Comparison of ENCODE assay signal across 7 cellular contexts in the genomic region with DNA sequence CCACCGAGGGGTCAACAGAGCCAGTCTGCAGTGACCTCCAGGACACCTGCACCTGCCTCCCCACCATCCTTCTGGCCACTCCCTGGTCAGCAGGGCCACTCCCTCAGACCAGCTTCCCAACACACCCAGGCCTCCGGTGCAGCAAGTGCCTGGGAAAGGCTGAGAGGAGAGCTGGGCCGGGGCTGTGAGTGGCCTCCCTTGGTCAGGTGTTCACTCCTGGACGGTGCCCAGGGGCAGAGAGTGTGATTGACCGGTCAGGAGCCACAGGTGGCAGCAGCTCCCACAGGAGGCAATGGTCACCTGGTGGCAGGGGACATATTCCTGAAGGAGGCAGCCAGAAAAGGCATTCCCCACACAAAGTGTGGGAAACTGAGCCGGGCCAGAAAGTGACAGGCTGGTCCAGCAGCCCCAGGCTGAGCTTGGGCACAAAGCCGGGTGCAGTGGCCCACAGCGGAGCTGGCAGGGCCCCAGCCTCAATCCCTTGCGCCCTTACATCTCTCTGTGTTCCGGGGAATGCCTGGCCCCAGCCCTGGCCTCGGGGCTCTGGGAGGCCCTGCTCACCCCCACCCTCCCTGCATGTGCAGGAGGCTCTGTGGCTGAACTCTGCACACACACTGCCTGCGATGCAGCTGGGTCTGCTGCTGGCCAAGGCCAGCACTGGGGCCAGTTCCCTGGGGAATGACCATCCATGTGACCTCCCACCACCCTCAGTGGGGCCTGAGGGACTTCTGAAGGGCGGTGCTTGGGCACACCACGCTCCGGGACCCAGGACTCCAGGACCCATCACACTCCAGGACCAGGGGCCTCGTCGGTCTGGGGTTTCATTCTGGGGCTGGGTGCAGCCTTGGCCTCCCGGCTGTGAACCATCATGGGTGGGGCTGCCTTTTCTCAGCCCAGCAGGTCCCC. TPM values are rescaled to one million over a fixed set of nuclear protein-coding genes. Genes with fewer than 3 reads are reported as not detected.
DNase-seq lines count a peak whose midpoint lies in the region; ATAC-seq, FAIRE-seq and TF ChIP-seq lines count a peak whose summit lies in the region.
"Had no signal": no experiment of that assay in that cellular context is flagged by ENCODE, and none has a peak within 500 bp of the region (broad histone marks: within the 10 kb centered on the region; RNA-seq: fewer than 3 reads in every experiment).

No MANE protein-coding gene starts in this region.

- no peak for TF ChIP-seq POLR2A in A549 (IDR thresholded peaks at IDR 0.05; ENCODE audit: low read length)

- POLR2A ChIA-PET in A549 (lab: Yijun Ruan, JAX): interaction anchor here (0.5 to 1.0 kb wide), 3 partner anchors 9 to 339 kb away, joined by 3 to 6 read pairs (median 5); a partner anchor contains a TSS
- POLR2A ChIA-PET in WTC11 (lab: Charles Lee): interaction anchor here (0.7 kb wide), 1 partner anchor 440 kb away, joined by 4 read pairs; no protein-coding TSS in a partner anchor

- H3F3A ChIP-seq in smooth muscle cell (ENCODE audit: low read depth): no peaks in the 10 kb centered on the region

- TF ChIP-seq EP300 in A549 (IDR thresholded peaks at IDR 0.05): no peak

- CTCF ChIA-PET in A549 (lab: Yijun Ruan, JAX) (interaction anchor here (0.8 to 24.0 kb wide), 11 partner anchors 10 to 95 kb away, joined by 3 to 295 read pairs (median 4); a partner anchor contains a TSS), WTC11 (lab: Charles Lee) (interaction anchor here (0.8 to 1.9 kb wide), 2 partner anchors 30 to 1622 kb away, joined by 3 to 8 read pairs; no protein-coding TSS in a partner anchor)

- no peak for TF ChIP-seq RAD21 in A549 (conservative IDR thresholded peaks at IDR 0.05 in 1 of 2, IDR thresholded peaks at IDR 0.05 in 1 of 2)

- no peak overlapping the region for H3K4me3 ChIP-seq in A549
- no peak overlapping the region for H3K4me3 ChIP-seq in lung
- H3K4me3 ChIP-seq in smooth muscle cell: no peak overlapping the region

- H2AFZ ChIP-seq in smooth muscle cell (ENCODE audit: low read depth): no peak overlapping the region

- H3K4me2 ChIP-seq in A549: peak overlapping the region; percentile 57
- no peak overlapping the region for H3K4me2 ChIP-seq in smooth muscle cell

- ATAC-seq in A549 (peak; percentile 10 to 17; a peak in 3 of 6 replicates), WTC11 (no peak), lung (ENCODE audit: insufficient read depth, low FRiP score) (peak; percentile 14)

- no peak overlapping the region for H3K27ac Mint-ChIP-seq in WTC11

- H3K9me3 Mint-ChIP-seq in WTC11: no peaks in the 10 kb centered on the region
- H3K9me3 Mint-ChIP-seq: activated naive CD4-positive, alpha-beta T cell treated with anti-CD3 and anti-CD28 coated beads, Interleukin-2, amount 50 U/mL, for 24 hours had no signal

- FAIRE-seq in A549 (lab: Jason Lieb, UNC): no peak

- H3K9me3 ChIP-seq in A549 (no peaks in the 10 kb centered on the region), lung (ENCODE audit: control insufficient read depth in 2 of 2, insufficient read depth in 1 of 2, low read length in 1 of 2) (no peaks in the 10 kb centered on the region), smooth muscle cell (replicated peaks; ENCODE audit: low read depth) (no peaks in the 10 kb centered on the region)

- H3K9ac ChIP-seq in smooth muscle cell (ENCODE audit: low read depth): no peak overlapping the region

- no peaks in the 10 kb centered on the region for H3K36me3 Mint-ChIP-seq in WTC11
- H3K36me3 Mint-ChIP-seq: activated naive CD4-positive, alpha-beta T cell treated with anti-CD3 and anti-CD28 coated beads, Interleukin-2, amount 50 U/mL, for 24 hours had no signal

- TF ChIP-seq CTCF in A549 (IDR thresholded peaks at IDR 0.05) (no peak), WTC11 (IDR thresholded peaks at IDR 0.05) (no peak), lung (IDR thresholded peaks at IDR 0.05; ENCODE audit: control extremely low read depth, extremely low read depth) (no peak), smooth muscle cell (IDR thresholded peaks at IDR 0.05; ENCODE audit: borderline replicate concordance, insufficient read depth, poor library complexity, severe bottlenecking) (no peak)

- peak in 1 of 2 experiments; percentile 44 for DNase-seq in A549 (ENCODE audit: low read depth in 1 of 2, low spot score in 1 of 2)
- no peak for DNase-seq in WTC11 (ENCODE audit: low spot score)
- DNase-seq in lung (ENCODE audit: low spot score): peak; percentile 90
- no peak for DNase-seq in DMS79 treated with DMSO at 0.1 percent for 48 hours (lab: John Stamatoyannopoulos, UW)
- no peak for DNase-seq in smooth muscle cell (lab: John Stamatoyannopoulos, UW; ENCODE audit: unreplicated experiment)
- no peak for DNase-seq in stimulated activated naive CD4-positive, alpha-beta T cell treated with Interleukin-2 at 50 U/mL for 16 hours (lab: John Stamatoyannopoulos, UW)

- H3K27ac ChIP-seq in A549 (peak overlapping the region; percentile 62 to 84; a peak in 5 of 6 replicates), lung (ENCODE audit: low read depth in 1 of 2, low read length in 1 of 2) (peak overlapping the region in 1 of 2 donors; percentile 55), smooth muscle cell (ENCODE audit: low read depth) (no peak overlapping the region)

- H3K4me1 Mint-ChIP-seq in WTC11: peaks cover 2% of the 10 kb centered on the region

- H3K79me2 ChIP-seq in smooth muscle cell (ENCODE audit: low read depth): no peaks in the 10 kb centered on the region

- no peaks in the 10 kb centered on the region for H3K36me3 ChIP-seq in lung (ENCODE audit: control insufficient read depth in 2 of 2, insufficient read depth in 2 of 2, low read length in 2 of 2)
- H3K36me3 ChIP-seq in smooth muscle cell (ENCODE audit: low read depth): no peaks in the 10 kb centered on the region

- H3K4me3 Mint-ChIP-seq in WTC11: no peak overlapping the region
- H3K4me3 Mint-ChIP-seq: activated naive CD4-positive, alpha-beta T cell treated with anti-CD3 and anti-CD28 coated beads, Interleukin-2, amount 50 U/mL, for 24 hours had no signal

- H4K20me1 ChIP-seq in smooth muscle cell (ENCODE audit: low read depth): no peaks in the 10 kb centered on the region

- 72% methylated on average over 17 of the region's 18 CpGs for WGBS in A549 (ENCODE audit: missing lambda C conversion rate)
- 62 to 81% methylated on average over 18 of the region's 18 CpGs for WGBS in lung, 2 donors
- 89% methylated on average over 15 of the region's 18 CpGs for WGBS in smooth muscle cell (ENCODE audit: low lambda C conversion rate)

- H3K4me1 ChIP-seq in A549 (peaks cover 54% of the 10 kb centered on the region), lung (ENCODE audit: control insufficient read depth in 2 of 2, insufficient read depth in 2 of 2, low read length in 2 of 2) (peaks cover 0 to 19% of the 10 kb centered on the region in 2 donors), smooth muscle cell (ENCODE audit: low read depth) (no peaks in the 10 kb centered on the region)

- H3K27me3 ChIP-seq in lung (ENCODE audit: control insufficient read depth, insufficient read depth) (no peaks in the 10 kb centered on the region), smooth muscle cell (ENCODE audit: low read depth) (no peaks in the 10 kb centered on the region)

- 0 out of 2 replicates have a peak, but pooled peaks cover 3% of the 10 kb centered on the region for H3K27me3 Mint-ChIP-seq in WTC11 (ENCODE audit: low read depth)
- H3K27me3 Mint-ChIP-seq: activated naive CD4-positive, alpha-beta T cell treated with anti-CD3 and anti-CD28 coated beads, Interleukin-2, amount 50 U/mL, for 24 hours had no signal

RNA-seq across cellular contexts. Expression of a gene that starts 1.2 kb away (rescaled TPM):
- polyA plus RNA-seq in A549 (2011; rRNA removed): not detected in 2 replicates
- not detected in 2 replicates for polyA plus RNA-seq in A549 (2012; cell fraction: cytosol; rRNA removed)
- polyA plus RNA-seq in A549 (2012; cell fraction: nucleus; rRNA removed): not detected in 2 replicates
- polyA plus RNA-seq in A549 (2017; fragmentation: RNase III; extraction: RNeasy Plus Mini Kit Qiagen cat#74134 plus additional on column Dnase treatment): not detected in 3 replicates
- not detected in 2 replicates for polyA minus RNA-seq in A549 (2011; rRNA and poly(A)+ RNA removed)
- not detected in 3 replicates for total RNA-seq in WTC11 (2021)
- total RNA-seq in lung: 1 to 10 TPM in 1 of 2 donors, not detected in 1; 2.8 TPM
- under 1 TPM; 0.05 to 0.20 TPM for polyA plus RNA-seq in lung
- not detected in 2 replicates for total RNA-seq in smooth muscle cell
- polyA plus RNA-seq in smooth muscle cell: 0.29 and 1.7 TPM in 2 replicates

RNA-seq across cellular contexts. Expression of a gene that starts 14.4 kb away (rescaled TPM):
- 0.14 and 0.19 TPM in 2 replicates for polyA plus RNA-seq in A549 (2011; rRNA removed)
- polyA plus RNA-seq in A549 (2012; cell fraction: cytosol; rRNA removed): 0.17 and 0.30 TPM in 2 replicates
- 0.81 and 2.0 TPM in 2 replicates for polyA plus RNA-seq in A549 (2012; cell fraction: nucleus; rRNA removed)
- 0.16 to 0.32 TPM (median 0.26 TPM) in 3 replicates for polyA plus RNA-seq in A549 (2017; fragmentation: RNase III; extraction: RNeasy Plus Mini Kit Qiagen cat#74134 plus additional on column Dnase treatment)
- 0.08 and 0.19 TPM in 2 replicates for polyA minus RNA-seq in A549 (2011; rRNA and poly(A)+ RNA removed)
- total RNA-seq in WTC11 (2021): 2.9 to 3.7 TPM (median 3.1 TPM) in 3 replicates
- total RNA-seq in lung: 10 to 100 TPM; 15.5 to 28.1 TPM
- polyA plus RNA-seq in lung: 10 to 100 TPM; 15.7 to 21.2 TPM
- 0.04 and 0.27 TPM in 2 replicates for total RNA-seq in smooth muscle cell
- polyA plus RNA-seq in smooth muscle cell: 0.38 and 1.2 TPM in 2 replicates

RNA-seq across cellular contexts. Expression of a gene that starts 16.4 kb away (rescaled TPM):
- 4.7 and 5.1 TPM in 2 replicates for polyA plus RNA-seq in A549 (2011; rRNA removed)
- polyA plus RNA-seq in A549 (2012; cell fraction: cytosol; rRNA removed): 7.8 and 10.9 TPM in 2 replicates
- polyA plus RNA-seq in A549 (2012; cell fraction: nucleus; rRNA removed): 33.4 and 51.3 TPM in 2 replicates
- polyA plus RNA-seq in A549 (2017; fragmentation: RNase III; extraction: RNeasy Plus Mini Kit Qiagen cat#74134 plus additional on column Dnase treatment): 9.1 to 10.2 TPM (median 9.4 TPM) in 3 replicates
- polyA minus RNA-seq in A549 (2011; rRNA and poly(A)+ RNA removed): 4.2 and 7.1 TPM in 2 replicates
- 90.9 to 120 TPM (median 93.2 TPM) in 3 replicates for total RNA-seq in WTC11 (2021)
- total RNA-seq in lung: 100 to 1,000 TPM in 1 of 2 donors, 10 to 100 TPM in 1; 75.7 to 166 TPM
- polyA plus RNA-seq in lung: 100 to 1,000 TPM in 1 of 2 donors, 10 to 100 TPM in 1; 88.4 to 109 TPM
- 24.1 and 42.2 TPM in 2 replicates for total RNA-seq in smooth muscle cell
- 40.2 and 65.3 TPM in 2 replicates for polyA plus RNA-seq in smooth muscle cell

RNA-seq across cellular contexts. Expression of a gene that starts 23.4 kb away (rescaled TPM):
- polyA plus RNA-seq in A549 (2011; rRNA removed) (113 and 133 TPM in 2 replicates), A549 (2017; fragmentation: RNase III; extraction: RNeasy Plus Mini Kit Qiagen cat#74134 plus additional on column Dnase treatment) (102 to 108 TPM (median 106 TPM) in 3 replicates), lung (100 to 1,000 TPM; 188 to 212 TPM), smooth muscle cell (46.1 and 136 TPM in 2 replicates)
- 274 and 334 TPM in 2 replicates for polyA plus RNA-seq in A549 (2012; cell fraction: cytosol; rRNA removed)
- polyA plus RNA-seq in A549 (2012; cell fraction: nucleus; rRNA removed): 224 and 303 TPM in 2 replicates
- polyA minus RNA-seq in A549 (2011; rRNA and poly(A)+ RNA removed): 176 and 189 TPM in 2 replicates
- total RNA-seq in WTC11 (2021) (47.7 to 50.3 TPM (median 50.2 TPM) in 3 replicates), lung (100 to 1,000 TPM; 111 to 188 TPM), smooth muscle cell (55.3 and 64.7 TPM in 2 replicates)

RNA-seq across cellular contexts. Expression of a gene that starts 41.9 kb away (rescaled TPM):
- polyA plus RNA-seq in A549 (2011; rRNA removed): 86.1 and 90.9 TPM in 2 replicates
- polyA plus RNA-seq in A549 (2012; cell fraction: cytosol; rRNA removed): 504 and 555 TPM in 2 replicates
- polyA plus RNA-seq in A549 (2012; cell fraction: nucleus; rRNA removed): 355 and 514 TPM in 2 replicates
- 342 to 380 TPM (median 355 TPM) in 3 replicates for polyA plus RNA-seq in A549 (2017; fragmentation: RNase III; extraction: RNeasy Plus Mini Kit Qiagen cat#74134 plus additional on column Dnase treatment)
- 103 and 148 TPM in 2 replicates for polyA minus RNA-seq in A549 (2011; rRNA and poly(A)+ RNA removed)
- total RNA-seq in WTC11 (2021): 72.5 to 84.1 TPM (median 82.6 TPM) in 3 replicates
- total RNA-seq in lung: 1 to 10 TPM; 7.9 to 9.2 TPM
- polyA plus RNA-seq in lung: 10 to 100 TPM; 11.5 to 14.9 TPM
- 20.0 and 20.9 TPM in 2 replicates for total RNA-seq in smooth muscle cell
- 53.7 and 72.7 TPM in 2 replicates for polyA plus RNA-seq in smooth muscle cell
